ENCODE assay signal across 17 cellular contexts in the genomic region with DNA sequence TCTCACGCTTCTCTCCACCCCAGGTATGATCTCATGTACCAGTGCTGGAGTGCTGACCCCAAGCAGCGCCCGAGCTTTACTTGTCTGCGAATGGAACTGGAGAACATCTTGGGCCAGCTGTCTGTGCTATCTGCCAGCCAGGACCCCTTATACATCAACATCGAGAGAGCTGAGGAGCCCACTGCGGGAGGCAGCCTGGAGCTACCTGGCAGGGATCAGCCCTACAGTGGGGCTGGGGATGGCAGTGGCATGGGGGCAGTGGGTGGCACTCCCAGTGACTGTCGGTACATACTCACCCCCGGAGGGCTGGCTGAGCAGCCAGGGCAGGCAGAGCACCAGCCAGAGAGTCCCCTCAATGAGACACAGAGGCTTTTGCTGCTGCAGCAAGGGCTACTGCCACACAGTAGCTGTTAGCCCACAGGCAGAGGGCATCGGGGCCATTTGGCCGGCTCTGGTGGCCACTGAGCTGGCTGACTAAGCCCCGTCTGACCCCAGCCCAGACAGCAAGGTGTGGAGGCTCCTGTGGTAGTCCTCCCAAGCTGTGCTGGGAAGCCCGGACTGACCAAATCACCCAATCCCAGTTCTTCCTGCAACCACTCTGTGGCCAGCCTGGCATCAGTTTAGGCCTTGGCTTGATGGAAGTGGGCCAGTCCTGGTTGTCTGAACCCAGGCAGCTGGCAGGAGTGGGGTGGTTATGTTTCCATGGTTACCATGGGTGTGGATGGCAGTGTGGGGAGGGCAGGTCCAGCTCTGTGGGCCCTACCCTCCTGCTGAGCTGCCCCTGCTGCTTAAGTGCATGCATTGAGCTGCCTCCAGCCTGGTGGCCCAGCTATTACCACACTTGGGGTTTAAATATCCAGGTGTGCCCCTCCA. TPM values are rescaled to one million over a fixed set of nuclear protein-coding genes. Genes with fewer than 3 reads are reported as not detected.
A peak's percentile ranks its signal among the peaks of the same experiment; 100 is the strongest.
DNase-seq lines count a peak whose midpoint lies in the region; ATAC-seq and TF ChIP-seq lines count a peak whose summit lies in the region.
"Had no signal": no experiment of that assay in that cellular context is flagged by ENCODE, and none has a peak within 500 bp of the region (broad histone marks: within the 10 kb centered on the region; RNA-seq: fewer than 3 reads in every experiment).

No MANE protein-coding gene starts in this region.

- H3K27me3 ChIP-seq in GM23338 (ENCODE audit: insufficient read depth) (no peaks in the 10 kb centered on the region), RWPE2 (ENCODE audit: insufficient read depth, poor library complexity, severe bottlenecking) (no peaks in the 10 kb centered on the region), right cardiac atrium (ENCODE audit: control insufficient read depth, insufficient read depth) (no peaks in the 10 kb centered on the region)
- H3K27me3 ChIP-seq: esophagus squamous epithelium had no signal

- H3F3A ChIP-seq in GM23338 (replicated peaks; ENCODE audit: low read depth): peaks cover 6% of the 10 kb centered on the region; the same call in 1 of the 2 replicates

- H3K4me1 Mint-ChIP-seq in GM23338: peaks cover 6% of the 10 kb centered on the region
- no peaks in the 10 kb centered on the region for H3K4me1 Mint-ChIP-seq in T-helper 17 cell
- H3K4me1 Mint-ChIP-seq: stimulated activated naive B cell treated with anti-CD40 and anti-IgM and Interleukin-4, amounts not matched to agents 10 μg/mL and 1 μg/mL and 100 μg/mL, for 72 hours had no signal

- TF ChIP-seq CTCF in GM23338 (conservative IDR thresholded peaks at IDR 0.05; ENCODE audit: low read depth in 2 of 2) (no peak), RWPE2 (IDR thresholded peaks at IDR 0.05; ENCODE audit: poor library complexity, severe bottlenecking) (no peak)

- H3K9me3 ChIP-seq in RWPE2 (ENCODE audit: severe bottlenecking) (no peaks in the 10 kb centered on the region), right cardiac atrium (ENCODE audit: control insufficient read depth, low read length) (no peaks in the 10 kb centered on the region), T-helper 17 cell (ENCODE audit: control insufficient read depth, low read length, poor library complexity, severe bottlenecking) (no peaks in the 10 kb centered on the region)
- H3K9me3 ChIP-seq: esophagus squamous epithelium, neutrophil had no signal

- H3K4me3 Mint-ChIP-seq in GM23338 (no peak overlapping the region), T-helper 17 cell (no peak overlapping the region)
- H3K4me3 Mint-ChIP-seq: CD8-positive, alpha-beta T cell; stimulated activated naive B cell treated with anti-CD40 and anti-IgM and Interleukin-4, amounts not matched to agents 10 μg/mL and 1 μg/mL and 100 μg/mL, for 72 hours had no signal

- peaks cover 2% of the 10 kb centered on the region for H3K27me3 Mint-ChIP-seq in GM23338 (ENCODE audit: insufficient read depth, low read depth, poor library complexity)
- H3K27me3 Mint-ChIP-seq in T-helper 17 cell: peaks cover 13% of the 10 kb centered on the region

- no peak overlapping the region for H3K27ac ChIP-seq in GM23338 (ENCODE audit: low read depth)
- H3K27ac ChIP-seq in RWPE2 (ENCODE audit: poor library complexity, severe bottlenecking): no peak overlapping the region
- H3K27ac ChIP-seq in right cardiac atrium (ENCODE audit: low read length): no peak overlapping the region
- H3K27ac ChIP-seq: esophagus squamous epithelium, neutrophil had no signal

- H3K36me3 Mint-ChIP-seq in GM23338 (ENCODE audit: low read depth): peaks cover 42% of the 10 kb centered on the region
- H3K36me3 Mint-ChIP-seq in T-helper 17 cell (ENCODE audit: low read depth): no peaks in the 10 kb centered on the region
- H3K36me3 Mint-ChIP-seq: CD8-positive, alpha-beta T cell; stimulated activated naive B cell treated with anti-CD40 and anti-IgM and Interleukin-4, amounts not matched to agents 10 μg/mL and 1 μg/mL and 100 μg/mL, for 72 hours had no signal

- no peak overlapping the region for H2AFZ ChIP-seq in GM23338

- no peaks in the 10 kb centered on the region for H3K9me3 Mint-ChIP-seq in GM23338
- H3K9me3 Mint-ChIP-seq: CD8-positive, alpha-beta T cell; stimulated activated naive B cell treated with anti-CD40 and anti-IgM and Interleukin-4, amounts not matched to agents 10 μg/mL and 1 μg/mL and 100 μg/mL, for 72 hours had no signal

- intact Hi-C loops in right cardiac atrium (cut with DNase I): no loop called here

- no peak overlapping the region for H3K4me2 ChIP-seq in GM23338

- no peaks in the 10 kb centered on the region for H3K4me1 ChIP-seq in GM23338 (ENCODE audit: insufficient read depth)
- H3K4me1 ChIP-seq in RWPE2 (ENCODE audit: insufficient read depth, poor library complexity, severe bottlenecking): no peaks in the 10 kb centered on the region
- H3K4me1 ChIP-seq in right cardiac atrium (ENCODE audit: control insufficient read depth, insufficient read depth, low read length): peaks cover 5% of the 10 kb centered on the region

- DNase-seq in GM23338 (ENCODE audit: low spot score) (no peak), RWPE2 (ENCODE audit: low spot score) (peak; percentile 71), right cardiac atrium (no peak), putamen (ENCODE audit: low spot score) (peak; percentile 74), T-helper 17 cell (no peak), KG1 (lab: John Stamatoyannopoulos, UW) (no peak)
- DNase-seq: activated CD4-positive, alpha-beta T cell treated with anti-CD3 and anti-CD28 coated beads, Interleukin-2, amount 50 U/mL, for 1 hour; activated gamma-delta T cell; CD8-positive, alpha-beta T cell; cerebellar nuclear complex; esophagus squamous epithelium; NCI-H1436 treated with DMSO at 0.1 percent for 48 hours; stimulated activated naive B cell treated with anti-CD40 and anti-IgM and Interleukin-4, amounts not matched to agents 10 μg/mL and 1 μg/mL and 100 μg/mL, for 72 hours; T-helper 1 cell had no signal

- ATAC-seq in GM23338 (peak; percentile 9; the same call in 1 of the 3 replicates), RWPE2 (ENCODE audit: low read depth) (peak; percentile 24), right cardiac atrium (peak; percentile 35 to 50), HG02571 (IDR thresholded peaks at IDR 0.05; ENCODE audit: unreplicated experiment) (no peak), T-helper 17 cell (no peak), GM21360 (IDR thresholded peaks at IDR 0.05; ENCODE audit: unreplicated experiment) (no peak)
- ATAC-seq: CD8-positive, alpha-beta T cell had no signal

- H3K27ac Mint-ChIP-seq in GM23338 (0 out of 2 replicates have a peak overlapping the region, but pooled peaks have one; percentile 56), T-helper 17 cell (no peak overlapping the region)
- H3K27ac Mint-ChIP-seq: CD8-positive, alpha-beta T cell; stimulated activated naive B cell treated with anti-CD40 and anti-IgM and Interleukin-4, amounts not matched to agents 10 μg/mL and 1 μg/mL and 100 μg/mL, for 72 hours had no signal

- no peaks in the 10 kb centered on the region for H4K20me1 ChIP-seq in GM23338 (replicated peaks; ENCODE audit: insufficient read depth)

- H3K9me2 ChIP-seq in GM23338 (ENCODE audit: insufficient read depth): no peaks in the 10 kb centered on the region

- H3K4me3 ChIP-seq in GM23338 (no peak overlapping the region), RWPE2 (ENCODE audit: severe bottlenecking) (no peak overlapping the region), right cardiac atrium (ENCODE audit: low read length) (no peak overlapping the region)
- H3K4me3 ChIP-seq: esophagus squamous epithelium had no signal

- H3K79me2 ChIP-seq in GM23338 (replicated peaks; ENCODE audit: insufficient read depth): no peaks in the 10 kb centered on the region

- 93% methylated on average over 12 of the region's 12 CpGs for WGBS in right cardiac atrium

- H3K36me3 ChIP-seq in GM23338 (ENCODE audit: insufficient read depth) (peaks cover 7% of the 10 kb centered on the region; the same call in 1 of the 2 replicates), RWPE2 (ENCODE audit: low read depth) (0 out of 2 replicates have a peak, but pooled peaks cover 3% of the 10 kb centered on the region)
- H3K36me3 ChIP-seq: neutrophil had no signal

TF ChIP-seq in GM23338, 12 proteins besides CTCF, POLR2A, EP300 and RAD21 (continues in another document):
- TF ChIP-seq JUNB (IDR thresholded peaks at IDR 0.05; ENCODE audit: unreplicated experiment) (no peak), STAT1 (IDR thresholded peaks at IDR 0.05; ENCODE audit: unreplicated experiment) (no peak), EZH2 (IDR thresholded peaks at IDR 0.05; ENCODE audit: low read depth, unreplicated experiment) (no peak), ZNF331 (CRISPR knock-in tag; IDR thresholded peaks at IDR 0.05; ENCODE audit: low read depth) (no peak)
- TF ChIP-seq, protein P1, sequence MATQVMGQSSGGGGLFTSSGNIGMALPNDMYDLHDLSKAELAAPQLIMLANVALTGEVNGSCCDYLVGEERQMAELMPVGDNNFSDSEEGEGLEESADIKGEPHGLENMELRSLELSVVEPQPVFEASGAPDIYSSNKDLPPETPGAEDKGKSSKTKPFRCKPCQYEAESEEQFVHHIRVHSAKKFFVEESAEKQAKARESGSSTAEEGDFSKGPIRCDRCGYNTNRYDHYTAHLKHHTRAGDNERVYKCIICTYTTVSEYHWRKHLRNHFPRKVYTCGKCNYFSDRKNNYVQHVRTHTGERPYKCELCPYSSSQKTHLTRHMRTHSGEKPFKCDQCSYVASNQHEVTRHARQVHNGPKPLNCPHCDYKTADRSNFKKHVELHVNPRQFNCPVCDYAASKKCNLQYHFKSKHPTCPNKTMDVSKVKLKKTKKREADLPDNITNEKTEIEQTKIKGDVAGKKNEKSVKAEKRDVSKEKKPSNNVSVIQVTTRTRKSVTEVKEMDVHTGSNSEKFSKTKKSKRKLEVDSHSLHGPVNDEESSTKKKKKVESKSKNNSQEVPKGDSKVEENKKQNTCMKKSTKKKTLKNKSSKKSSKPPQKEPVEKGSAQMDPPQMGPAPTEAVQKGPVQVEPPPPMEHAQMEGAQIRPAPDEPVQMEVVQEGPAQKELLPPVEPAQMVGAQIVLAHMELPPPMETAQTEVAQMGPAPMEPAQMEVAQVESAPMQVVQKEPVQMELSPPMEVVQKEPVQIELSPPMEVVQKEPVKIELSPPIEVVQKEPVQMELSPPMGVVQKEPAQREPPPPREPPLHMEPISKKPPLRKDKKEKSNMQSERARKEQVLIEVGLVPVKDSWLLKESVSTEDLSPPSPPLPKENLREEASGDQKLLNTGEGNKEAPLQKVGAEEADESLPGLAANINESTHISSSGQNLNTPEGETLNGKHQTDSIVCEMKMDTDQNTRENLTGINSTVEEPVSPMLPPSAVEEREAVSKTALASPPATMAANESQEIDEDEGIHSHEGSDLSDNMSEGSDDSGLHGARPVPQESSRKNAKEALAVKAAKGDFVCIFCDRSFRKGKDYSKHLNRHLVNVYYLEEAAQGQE (IDR thresholded peaks at IDR 0.05; ENCODE audit: unreplicated experiment): no peak

RNA-seq across cellular contexts. Expression of gene TYRO3, which starts 19.1 kb away (rescaled TPM):
- total RNA-seq in GM23338 (2014; rRNA removed; shearing (Covaris generic)): 56.4 and 61.0 TPM in 2 replicates
- polyA plus RNA-seq in GM23338 (2016; fragmentation: Nextera tagmentation; extraction: Ambion mirVana): 32.1 and 32.6 TPM in 2 replicates
- 10 to 100 TPM in 1 of 4 donors, 1 to 10 TPM in 3; 5.4 to 11.3 (median 7.0) TPM for total RNA-seq in right cardiac atrium
- polyA plus RNA-seq in right cardiac atrium: 6.8 TPM
- total RNA-seq in T-helper 17 cell: under 1 TPM; 0.75 to 0.89 TPM

RNA-seq across cellular contexts. Expression of gene RPAP1, which starts 34.0 kb away (rescaled TPM):
- total RNA-seq in GM23338 (2014; rRNA removed; shearing (Covaris generic)): 47.1 and 69.0 TPM in 2 replicates
- 40.1 and 42.3 TPM in 2 replicates for polyA plus RNA-seq in GM23338 (2016; fragmentation: Nextera tagmentation; extraction: Ambion mirVana)
- total RNA-seq in right cardiac atrium: 10 to 100 TPM; 19.2 to 25.3 (median 19.8) TPM
- 10.1 TPM for polyA plus RNA-seq in right cardiac atrium
- total RNA-seq in T-helper 17 cell: 10 to 100 TPM; 26.6 to 28.4 TPM

Comparison
In these comparisons a context has a peak if more than half of its experiments do, and no peak if none do; other contexts are left out.
1. ATAC-seq: peak in GM23338 (single experiment), RWPE2 (single experiment) and right cardiac atrium (2 of 2); none in HG02571 (single experiment), T-helper 17 cell (single experiment) and GM21360 (single experiment).
2. DNase-seq: peak in RWPE2 (single experiment) and putamen (single experiment); none in GM23338 (single experiment), right cardiac atrium (0 of 3), T-helper 17 cell (0 of 3) and KG1 (single experiment).